Comparison of ENCODE assay signal across 18 cellular contexts in the genomic region with DNA sequence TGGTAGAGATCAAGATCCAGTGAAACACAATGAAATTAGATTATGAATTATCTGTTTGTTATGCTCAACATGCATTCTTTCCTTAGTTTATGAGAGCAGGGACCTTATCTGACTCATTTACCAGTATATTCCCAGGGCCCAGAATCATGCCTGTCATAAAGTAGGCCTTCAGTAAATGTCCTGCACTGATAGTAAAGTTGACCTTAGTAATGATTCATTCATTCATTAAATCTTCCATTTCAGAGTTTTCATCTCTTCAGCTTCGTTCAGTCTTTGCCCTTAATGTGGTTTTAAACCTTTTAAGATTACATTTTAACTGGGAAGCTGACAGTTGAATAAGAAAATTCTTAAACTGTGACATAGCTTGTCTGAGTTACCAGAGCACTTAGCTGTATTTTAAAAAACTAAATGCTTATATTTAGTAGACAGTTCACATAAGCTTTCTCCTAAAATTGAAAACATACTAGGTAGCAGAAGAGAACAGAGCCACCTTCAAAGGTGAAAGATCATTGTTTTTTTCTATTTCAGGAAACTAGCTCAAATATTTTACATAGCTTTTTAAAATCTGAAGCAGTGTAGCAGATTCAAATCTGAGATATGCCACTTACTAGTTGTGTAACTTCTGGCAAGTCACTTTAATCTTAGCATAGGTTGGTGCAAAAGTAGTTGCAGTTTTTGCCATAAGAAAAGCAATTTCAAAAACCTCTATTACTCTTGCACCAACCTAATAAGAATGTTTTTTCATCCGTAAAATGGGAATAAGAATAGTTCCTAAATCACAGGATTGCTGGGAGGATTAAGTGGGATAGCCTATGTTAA. TPM values are rescaled to one million over a fixed set of nuclear protein-coding genes. Genes with fewer than 3 reads are reported as not detected.
DNase-seq lines count a peak whose midpoint lies in the region; ATAC-seq, FAIRE-seq and TF ChIP-seq lines count a peak whose summit lies in the region.
"Had no signal": no experiment of that assay in that cellular context is flagged by ENCODE, and none has a peak within 500 bp of the region (broad histone marks: within the 10 kb centered on the region; RNA-seq: fewer than 3 reads in every experiment).

No MANE protein-coding gene starts in this region.

- TF ChIP-seq POLR2A in thyroid gland (IDR thresholded peaks at IDR 0.05) = no peak

- in situ Hi-C loops in Caki2 (cut with HindIII; ENCODE audit: low pct_unique_long_range_greater_than_20kb, low sequenced_read_pairs) = no loop called here

- H3K36me3 ChIP-seq in RWPE2 (ENCODE audit: low read depth) (peaks cover 92% of the 10 kb centered on the region), small intestine (ENCODE audit: control insufficient read depth in 2 of 2, insufficient read depth in 2 of 2, low read length in 2 of 2) (peaks cover 0 to 4% of the 10 kb centered on the region in 2 donors), thyroid gland (peaks cover 0 to 4% of the 10 kb centered on the region in 2 donors)
- H3K36me3 ChIP-seq: uterus had no signal

- H3K27ac ChIP-seq in RWPE2 (ENCODE audit: poor library complexity, severe bottlenecking) (no peak overlapping the region), small intestine (ENCODE audit: low read depth in 1 of 2, low read length in 1 of 2) (no peak overlapping the region), thyroid gland (no peak overlapping the region)
- H3K27ac ChIP-seq: uterus had no signal

- no peak for FAIRE-seq in small intestine (lab: Jason Lieb, UNC)
- FAIRE-seq: kidney had no signal

- H3K4me1 ChIP-seq in RWPE2 (ENCODE audit: insufficient read depth, poor library complexity, severe bottlenecking) (no peaks in the 10 kb centered on the region), small intestine (ENCODE audit: control insufficient read depth in 2 of 2, insufficient read depth in 1 of 2, low read depth in 1 of 2, low read length in 1 of 2) (no peaks in the 10 kb centered on the region), thyroid gland (no peaks in the 10 kb centered on the region)
- H3K4me1 ChIP-seq: uterus had no signal

- peak; percentile 68 for DNase-seq in Caki2 (ENCODE audit: low read depth)
- DNase-seq in RWPE2 (ENCODE audit: low spot score) = no peak
- DNase-seq in glomerular visceral epithelial cell (ENCODE audit: extremely low spot score) = peak; percentile 71
- DNase-seq in small intestine = peak; percentile 71
- DNase-seq in thyroid gland = no peak
- DNase-seq: activated CD8-positive, alpha-beta T cell treated with anti-CD3 and anti-CD28 coated beads for 36 hours; DMS 273 treated with DMSO at 0.1 percent for 48 hours; effector CD4-positive, alpha-beta T cell; foreskin melanocyte; kidney; MM.1S; SIG-M5; stimulated activated CD4-positive, alpha-beta T cell treated with anti-CD3 and anti-CD28 coated beads, Interleukin-4, amount 100 ng/mL, for 4 hours; uterus had no signal

- intact Hi-C loops in thyroid gland (cut with DNase I) = no loop called here

- TF ChIP-seq CTCF in RWPE2 (IDR thresholded peaks at IDR 0.05; ENCODE audit: poor library complexity, severe bottlenecking) (no peak), thyroid gland (IDR thresholded peaks at IDR 0.05) (no peak)

- ATAC-seq in RWPE2 (ENCODE audit: low read depth) (0 out of 3 replicates have a peak, but pooled peaks have one; percentile 36), HG03378 (IDR thresholded peaks at IDR 0.05; ENCODE audit: unreplicated experiment) (no peak), GM21717 (IDR thresholded peaks at IDR 0.05; ENCODE audit: unreplicated experiment) (no peak)
- ATAC-seq: activated CD8-positive, alpha-beta T cell treated with anti-CD3 and anti-CD28 coated beads for 36 hours; stimulated activated effector memory CD8-positive, alpha-beta T cell treated with anti-CD3 and anti-CD28 coated beads, Interleukin-12 subunit alpha, Interleukin-12 subunit beta, amount 100 ng/mL, for 72 hours had no signal

- WGBS in small intestine, 3 donors = 27 to 55% (median 54%) methylated on average over 2 of the region's 2 CpGs
- WGBS in thyroid gland, 2 donors = 91 to 92% methylated on average over 2 of the region's 2 CpGs

- H3K4me3 ChIP-seq in RWPE2 (ENCODE audit: severe bottlenecking) (no peak overlapping the region), small intestine (ENCODE audit: low read depth in 1 of 2, low read length in 2 of 2) (no peak overlapping the region), thyroid gland (replicated peaks in 1 of 3) (no peak overlapping the region)
- H3K4me3 ChIP-seq: HAP-1, uterus had no signal

- H3K27me3 ChIP-seq in RWPE2 (ENCODE audit: insufficient read depth, poor library complexity, severe bottlenecking) (no peaks in the 10 kb centered on the region), small intestine (ENCODE audit: control insufficient read depth in 2 of 2, insufficient read depth in 2 of 2, low read length in 2 of 2) (no peaks in the 10 kb centered on the region), thyroid gland (no peaks in the 10 kb centered on the region)
- H3K27me3 ChIP-seq: uterus had no signal

- H3K9me3 ChIP-seq in RWPE2 (ENCODE audit: severe bottlenecking) (no peaks in the 10 kb centered on the region), small intestine (ENCODE audit: control insufficient read depth, low read depth) (no peaks in the 10 kb centered on the region), thyroid gland (no peaks in the 10 kb centered on the region)
- H3K9me3 ChIP-seq: HAP-1, uterus had no signal

RNA-seq across cellular contexts. Expression of a gene that starts 14.1 kb away (rescaled TPM):
- 110 and 119 TPM in 2 replicates for total RNA-seq in Caki2 (2014; rRNA removed; shearing (Covaris generic); ENCODE audit: low replicate concordance)
- polyA plus RNA-seq in small intestine = 100 to 1,000 TPM in 1 of 3 donors, 10 to 100 TPM in 2; 75.1 to 140 (median 78.2) TPM
- 10 to 100 TPM; 45.6 to 57.3 (median 52.0) TPM for total RNA-seq in thyroid gland

RNA-seq across cellular contexts. Expression of a gene that starts 41.4 kb away (rescaled TPM):
- total RNA-seq in Caki2 (2014; rRNA removed; shearing (Covaris generic); ENCODE audit: low replicate concordance) = 18.4 and 25.9 TPM in 2 replicates
- 1 to 10 TPM; 1.6 to 6.0 (median 2.4) TPM for polyA plus RNA-seq in small intestine
- 1 to 10 TPM; 3.9 to 5.2 (median 4.5) TPM for total RNA-seq in thyroid gland

RNA-seq across cellular contexts. Expression of a gene that starts 41.5 kb away (rescaled TPM):
- total RNA-seq in Caki2 (2014; rRNA removed; shearing (Covaris generic); ENCODE audit: low replicate concordance) = 19.7 and 23.4 TPM in 2 replicates
- polyA plus RNA-seq in small intestine = 10 to 100 TPM in 1 of 3 donors, 1 to 10 TPM in 2; 6.2 to 10.3 (median 6.9) TPM
- 1 to 10 TPM; 6.6 to 9.0 (median 8.8) TPM for total RNA-seq in thyroid gland

Comparison
In these comparisons a context has a peak if more than half of its experiments do, and no peak if none do; other contexts are left out.
1. DNase-seq: peak in Caki2 (single experiment), glomerular visceral epithelial cell (single experiment) and small intestine (single experiment); none in RWPE2 (single experiment) and thyroid gland (0 of 2).